8 cellular contexts compared by ENCODE assay signal in the genomic region with DNA sequence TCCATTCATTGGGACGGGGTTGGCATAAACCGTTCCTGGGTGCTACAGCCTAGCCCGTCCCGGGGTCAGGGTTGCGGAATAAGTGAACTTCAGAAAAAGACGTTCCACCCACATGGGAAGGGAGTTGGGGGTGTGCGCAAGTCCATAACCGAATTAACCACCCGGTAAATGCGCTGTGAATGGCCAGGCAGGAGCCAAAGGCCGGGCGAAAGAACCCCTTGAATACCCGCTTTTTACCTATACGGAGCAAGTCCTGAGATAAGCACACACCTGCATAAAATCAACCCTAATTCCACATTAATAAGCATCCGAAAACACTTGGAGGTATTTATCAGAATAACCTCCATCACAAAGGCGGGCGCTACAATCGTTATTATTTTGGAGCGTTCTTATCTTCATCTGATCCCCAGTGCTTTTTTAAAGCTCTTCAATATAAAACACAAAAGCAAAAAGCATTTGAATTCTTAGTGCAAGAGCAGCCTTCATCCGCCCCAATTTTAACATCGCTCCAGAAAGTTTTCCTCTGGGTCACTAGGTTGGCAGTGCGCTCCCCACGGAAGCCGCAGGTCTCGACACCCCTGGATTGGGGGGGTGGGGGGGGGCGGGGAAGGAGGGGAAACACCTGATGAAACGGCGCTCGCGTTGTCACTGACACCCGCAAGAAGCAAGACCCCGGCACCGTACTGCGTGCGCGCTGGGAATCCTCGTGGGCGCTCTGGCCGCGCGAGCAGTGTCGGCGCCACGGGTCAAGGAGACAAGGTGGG. TPM values are rescaled to one million over a fixed set of nuclear protein-coding genes. Genes with fewer than 3 reads are reported as not detected.
DNase-seq lines count a peak whose midpoint lies in the region; ATAC-seq and TF ChIP-seq lines count a peak whose summit lies in the region.

No MANE protein-coding gene starts in this region.

- peaks cover 3 to 16% of the 10 kb centered on the region in 2 donors for H3K36me3 Mint-ChIP-seq in CD14-positive monocyte
- peaks cover 0 to 7% (median 0%) of the 10 kb centered on the region in 5 donors for H3K36me3 Mint-ChIP-seq in naive thymus-derived CD4-positive, alpha-beta T cell

- CTCF ChIA-PET in naive thymus-derived CD4-positive, alpha-beta T cell (lab: Charles Lee) = no interaction called here

- peaks cover under 1 to 37% (median 24%) of the 10 kb centered on the region in 7 donors for H3K9me3 Mint-ChIP-seq in CD14-positive monocyte
- peaks cover 0 to 21% (median 5%) of the 10 kb centered on the region in 11 donors for H3K9me3 Mint-ChIP-seq in naive thymus-derived CD4-positive, alpha-beta T cell

- H3K36me3 ChIP-seq in naive thymus-derived CD4-positive, alpha-beta T cell (ENCODE audit: control insufficient read depth in 2 of 3, insufficient read depth in 3 of 3, low read length in 3 of 3) = peaks cover 0 to 8% (median 0%) of the 10 kb centered on the region in 3 experiments

- H3K27ac ChIP-seq in naive thymus-derived CD4-positive, alpha-beta T cell (ENCODE audit: low read depth, low read length) = no peak overlapping the region

- POLR2A ChIA-PET in naive thymus-derived CD4-positive, alpha-beta T cell (lab: Charles Lee) = no interaction called here

- no peak for ATAC-seq in naive thymus-derived CD4-positive, alpha-beta T cell
- ATAC-seq in GM19397 (IDR thresholded peaks at IDR 0.05; ENCODE audit: unreplicated experiment) = no peak

- peaks cover 64 to 82% (median 73%) of the 10 kb centered on the region in 3 donors for H3K27me3 Mint-ChIP-seq in CD14-positive monocyte (ENCODE audit: low read depth in 3 of 3)
- H3K27me3 Mint-ChIP-seq in naive thymus-derived CD4-positive, alpha-beta T cell = peaks cover 57 to 75% (median 61%) of the 10 kb centered on the region in 5 donors

- DNase-seq in CD14-positive monocyte (ENCODE audit: low spot score) (no peak), KBM-7 (peak; percentile 61), cardiac fibroblast (ENCODE audit: low read depth in 2 of 2) (peak in 1 of 2 donors; percentile 23), dedifferentiated amniotic fluid mesenchymal stem cell (ENCODE audit: extremely low spot score) (no peak), hippocampal formation (lab: John Stamatoyannopoulos, UW) (no peak), posterior cingulate gyrus (no peak)
- peak in 1 of 9 donors; percentile 6 for DNase-seq in naive thymus-derived CD4-positive, alpha-beta T cell

- peaks cover 0 to under 1% (median 0%) of the 10 kb centered on the region in 3 experiments for H3K9me3 ChIP-seq in naive thymus-derived CD4-positive, alpha-beta T cell (ENCODE audit: control insufficient read depth in 2 of 3, low read length in 3 of 3)

- no peak overlapping the region for H3K27ac Mint-ChIP-seq in CD14-positive monocyte
- H3K27ac Mint-ChIP-seq in naive thymus-derived CD4-positive, alpha-beta T cell = peak overlapping the region in 2 of 9 donors; percentile 29 to 38

- H3K27me3 ChIP-seq in naive thymus-derived CD4-positive, alpha-beta T cell (ENCODE audit: control insufficient read depth in 2 of 2, insufficient read depth in 2 of 2, low read length in 2 of 2) = peaks cover 6 to 33% of the 10 kb centered on the region in 2 donors

- peaks cover 6 to 18% of the 10 kb centered on the region in 2 donors for H3K4me1 ChIP-seq in naive thymus-derived CD4-positive, alpha-beta T cell (ENCODE audit: control insufficient read depth in 2 of 2, insufficient read depth in 2 of 2, low read length in 2 of 2)

- H3K4me3 Mint-ChIP-seq in CD14-positive monocyte = peak overlapping the region; percentile 71 to 90
- peak overlapping the region; percentile 28 to 98 (median 80) for H3K4me3 Mint-ChIP-seq in naive thymus-derived CD4-positive, alpha-beta T cell

- in situ Hi-C loops in KBM-7 (cut with MboI; ENCODE audit: low pct_unique_long_range_greater_than_20kb, low sequenced_read_pairs) = no loop called here

- peaks cover 41% of the 10 kb centered on the region for H3K4me1 Mint-ChIP-seq in CD14-positive monocyte
- H3K4me1 Mint-ChIP-seq in naive thymus-derived CD4-positive, alpha-beta T cell = peaks cover 6 to 36% (median 25%) of the 10 kb centered on the region in 7 donors

- peak overlapping the region; percentile 44 to 83 for H3K4me3 ChIP-seq in cardiac fibroblast (replicated peaks in 1 of 2; ENCODE audit: low read depth in 2 of 2, low read length in 2 of 2)
- no peak overlapping the region for H3K4me3 ChIP-seq in naive thymus-derived CD4-positive, alpha-beta T cell (ENCODE audit: low read length)

- no peak for TF ChIP-seq CTCF in CD14-positive monocyte (IDR thresholded peaks at IDR 0.05)
- no peak for TF ChIP-seq CTCF in cardiac fibroblast (IDR thresholded peaks at IDR 0.05; ENCODE audit: low read depth, low read length)

- intact Hi-C loops in CD14-positive monocyte (cut with micrococcal nuclease) = no loop called here
- intact Hi-C loops in naive thymus-derived CD4-positive, alpha-beta T cell (cut with micrococcal nuclease) = no loop called here
- intact Hi-C loops in posterior cingulate gyrus (cut with DNase I) = loop anchor here (10.0 kb wide), 1 partner anchor 398 kb away; the partner anchor contains the start of gene FTCDNL1

RNA-seq across cellular contexts. Expression of gene SATB2, which starts 1.2 kb away (rescaled TPM):
- under 1 TPM; 0.13 to 0.14 TPM for polyA plus RNA-seq in CD14-positive monocyte
- total RNA-seq in naive thymus-derived CD4-positive, alpha-beta T cell = under 1 TPM in 3 of 5 experiments, not detected in 2; 0.05 to 0.96 (median 0.32) TPM
- polyA plus RNA-seq in naive thymus-derived CD4-positive, alpha-beta T cell = not detected
